7 cellular contexts compared by ENCODE assay signal in the genomic region with DNA sequence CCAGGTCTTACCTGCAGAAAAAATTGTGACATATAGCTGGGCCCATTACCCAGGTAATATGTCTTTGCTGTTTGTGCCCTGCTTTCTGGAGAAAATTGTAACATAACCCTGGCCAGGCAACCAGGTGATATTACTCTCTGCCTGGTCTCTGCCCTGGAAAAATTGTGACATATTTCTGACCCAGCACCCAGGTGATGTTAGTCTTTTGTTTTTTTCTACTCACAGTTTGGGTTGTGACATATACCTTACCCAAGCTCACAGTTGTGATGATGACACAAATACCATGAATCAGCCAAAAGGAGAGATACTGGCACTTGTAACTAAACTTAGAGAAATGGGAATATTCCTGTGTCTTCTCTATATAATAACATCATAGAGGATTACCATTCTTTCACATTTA. TPM values are rescaled to one million over a fixed set of nuclear protein-coding genes. Genes with fewer than 3 reads are reported as not detected.
"Had no signal": no experiment of that assay in that cellular context is flagged by ENCODE, and none has a peak within 500 bp of the region (broad histone marks: within the 10 kb centered on the region; RNA-seq: fewer than 3 reads in every experiment).

No MANE protein-coding gene starts in this region.

- FAIRE-seq: HTR-8/SVneo, K562 had no signal

- H3K4me3 ChIP-seq: K562 had no signal

- ATAC-seq: K562 had no signal

- H3K27ac ChIP-seq: HL-60 had no signal

- DNase-seq: IMR-90, KBM-7, KG1 had no signal

RNA-seq across cellular contexts. Expression of a gene that starts 6.5 kb away (rescaled TPM):
- total RNA-seq: HT-29 had no signal
